In the genomic region with DNA sequence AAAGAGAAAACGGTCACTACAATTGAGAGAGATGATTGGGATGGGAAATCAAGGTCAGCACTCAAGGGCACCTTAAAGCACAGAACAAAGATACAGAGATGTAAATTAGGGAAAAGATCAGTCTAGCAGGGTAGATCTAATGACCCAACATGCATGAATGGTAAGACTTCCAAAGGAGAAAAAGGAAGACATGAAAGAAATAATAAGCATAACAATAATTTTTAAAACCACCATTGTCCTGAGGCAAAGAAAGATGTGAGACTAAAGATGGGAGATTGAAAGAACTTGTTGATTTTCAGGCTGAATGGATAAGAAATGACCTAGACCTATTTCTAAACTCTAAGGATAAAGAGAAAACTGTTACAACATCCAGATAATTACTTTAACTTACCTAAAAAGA, we compare ENCODE assay signal across 31 cellular contexts.
"Had no signal": no experiment of that assay in that cellular context is flagged by ENCODE, and none has a peak within 500 bp of the region (broad histone marks: within the 10 kb centered on the region; RNA-seq: fewer than 3 reads in every experiment).

No MANE protein-coding gene starts in this region.

- H3K4me3 ChIP-seq: MG63 had no signal

- H3K9me3 ChIP-seq: MG63 had no signal

- DNase-seq: Karpas-422, Kasumi-1, MG63, MM.1S, MV-4-11, NCI-H1048, NCI-H1092, NCI-H1105, NCI-H1105 treated with DMSO at 0.1 percent for 48 hours, NCI-H1417 treated with DMSO at 0.1 percent for 48 hours, NCI-H1436, NCI-H1436 treated with DMSO at 0.1 percent for 48 hours, NCI-H146, NCI-H1694, NCI-H1694 treated with DMSO at 0.1 percent for 48 hours, NCI-H187, NCI-H187 treated with DMSO at 0.1 percent for 48 hours, NCI-H1930, NCI-H2029, NCI-H2029 treated with DMSO at 0.1 percent for 48 hours, NCI-H2081, NCI-H2107, NCI-H2171, NCI-H2171 treated with DMSO at 0.1 percent for 48 hours, NCI-H2227 treated with DMSO at 0.1 percent for 48 hours, NCI-H226, NCI-H446, NCI-H446 treated with DMSO at 0.1 percent for 48 hours, NCI-H510A, NCI-H524, NCI-H524 treated with DMSO at 0.1 percent for 48 hours had no signal

- H3K27me3 ChIP-seq: MG63 had no signal

- H3K36me3 ChIP-seq: MG63 had no signal
